In genomic region chr4:125522588-125522987, GRCh38 we compare ENCODE assay signal across 2 cellular contexts.
TF ChIP-seq lines count a peak whose summit lies in the region.

No MANE protein-coding gene starts in this region.

TF ChIP-seq in H1, 55 proteins besides CTCF, POLR2A, EP300 and RAD21:
- TF ChIP-seq MAFK (IDR thresholded peaks at IDR 0.05; ENCODE audit: low read depth, low read length) (no peak), TEAD4 (IDR thresholded peaks at IDR 0.05; ENCODE audit: low read depth, low read length) (no peak), SP1 (IDR thresholded peaks at IDR 0.05; ENCODE audit: low read depth, low read length) (no peak), SP2 (IDR thresholded peaks at IDR 0.05; ENCODE audit: low read length) (no peak), RBBP5 (IDR thresholded peaks at IDR 0.05; ENCODE audit: borderline replicate concordance, low read depth, low read length) (no peak), EGR1 (IDR thresholded peaks at IDR 0.05; ENCODE audit: borderline replicate concordance, low read depth, low read length) (no peak), BRCA1 (IDR thresholded peaks at IDR 0.05; ENCODE audit: low read depth, low read length) (no peak), RNF2 (IDR thresholded peaks at IDR 0.05; ENCODE audit: borderline replicate concordance, low read depth, low read length, missing control alignments, poor library complexity, severe bottlenecking) (no peak), USF2 (IDR thresholded peaks at IDR 0.05; ENCODE audit: low read length) (no peak), KDM4A (IDR thresholded peaks at IDR 0.05; ENCODE audit: low read depth, low read length, severe bottlenecking) (no peak), HDAC2 (IDR thresholded peaks at IDR 0.05; ENCODE audit: borderline replicate concordance in 1 of 2, low read depth in 2 of 2, low read length in 2 of 2) (no peak), SIRT6 (IDR thresholded peaks at IDR 0.05; ENCODE audit: low read length) (no peak), NRF1 (IDR thresholded peaks at IDR 0.05; ENCODE audit: low read depth, low read length) (no peak)

TF ChIP-seq in HepG2, 621 proteins besides CTCF, POLR2A, EP300 and RAD21:
- no peak for TF ChIP-seq ZNF230 (CRISPR knock-in tag; IDR thresholded peaks at IDR 0.05)
